23 cellular contexts compared by ENCODE assay signal in genomic region chr19:11463391-11463790, GRCh38. TPM values are rescaled to one million over a fixed set of nuclear protein-coding genes. Genes with fewer than 3 reads are reported as not detected.
A peak's percentile ranks its signal among the peaks of the same experiment; 100 is the strongest.
DNase-seq lines count a peak whose midpoint lies in the region; FAIRE-seq and TF ChIP-seq lines count a peak whose summit lies in the region.
"Had no signal": no experiment of that assay in that cellular context is flagged by ENCODE, and none has a peak within 500 bp of the region (broad histone marks: within the 10 kb centered on the region; RNA-seq: fewer than 3 reads in every experiment).

No MANE protein-coding gene starts in this region.

- H3K79me1 ChIP-seq in H9 (ENCODE audit: insufficient read depth, low read depth, low read length, poor library complexity, severe bottlenecking) (no peaks in the 10 kb centered on the region), H1 (ENCODE audit: low read depth, low read length) (peaks cover 4% of the 10 kb centered on the region; the same call in 1 of the 2 replicates)

- no peak for TF ChIP-seq CTCF in H9 (conservative IDR thresholded peaks at IDR 0.05)
- TF ChIP-seq CTCF in H1 (IDR thresholded peaks at IDR 0.05; ENCODE audit: control extremely low read depth in 1 of 3, insufficient read depth in 1 of 3, low read depth in 1 of 3, low read length in 3 of 3): no peak
- no peak for TF ChIP-seq CTCF in nephron progenitor cell (IDR thresholded peaks at IDR 0.05)

- TF ChIP-seq EP300 in H1 (IDR thresholded peaks at IDR 0.05; ENCODE audit: borderline replicate concordance in 1 of 2, low read depth in 2 of 2, low read length in 2 of 2): no peak

- TF ChIP-seq POLR2A in H1 (IDR thresholded peaks at IDR 0.05; ENCODE audit: control extremely low read depth in 1 of 2, low read depth in 2 of 2, low read length in 2 of 2): no peak

- H4K91ac ChIP-seq in H9 (ENCODE audit: insufficient read length, low read depth, low read length) (no peak overlapping the region), H1 (replicated peaks; ENCODE audit: insufficient read length, low read length) (peak overlapping the region; percentile 74)

- no peaks in the 10 kb centered on the region for H3K4me1 ChIP-seq in CD4-positive, alpha-beta memory T cell (ENCODE audit: insufficient read depth, low read length)
- H3K4me1 ChIP-seq in H9 (ENCODE audit: insufficient read depth, low read length) (peaks cover 9% of the 10 kb centered on the region; the same call in 1 of the 2 replicates), H1 (replicated peaks in 1 of 4; ENCODE audit: control insufficient read depth in 3 of 4, insufficient read depth in 4 of 4, low read length in 3 of 4) (peaks cover 4 to 15% (median 10%) of the 10 kb centered on the region in 4 experiments; a peak in 6 of 7 replicates)
- H3K4me1 ChIP-seq: body of pancreas, colonic mucosa, psoas muscle had no signal

- peak in 4 of 5 donors; percentile 19 to 53 (median 44) for DNase-seq in CD4-positive, alpha-beta memory T cell
- no peak for DNase-seq in H9
- no peak for DNase-seq in H1 (ENCODE audit: low read depth in 1 of 2, low spot score in 2 of 2)
- DNase-seq in DMS153 (lab: John Stamatoyannopoulos, UW): no peak
- DNase-seq in nephron progenitor cell: no peak
- DNase-seq: activated CD4-positive, CD25-positive, alpha-beta regulatory T cell treated with anti-CD3 and anti-CD28 coated beads, Interleukin-2, amount 50 U/mL, for 72 hours; activated naive CD8-positive, alpha-beta T cell treated with anti-CD3 and anti-CD28 coated beads for 36 hours; activated T-cell treated with anti-CD3 and anti-CD28 coated beads, Interleukin-2, amount 50 U/mL, for 1 hour; body of pancreas; colonic mucosa; hypothalamus; MG63; NCI-H146; NCI-H2171 treated with DMSO at 0.1 percent for 48 hours; NCI-H69; psoas muscle; small intestine; stimulated activated CD4-positive, alpha-beta T cell treated with anti-CD3 and anti-CD28 coated beads, Interleukin-4, amount 100 ng/mL, for 4 hours had no signal

- POLR2A ChIA-PET in CD4-positive, alpha-beta memory T cell (lab: Charles Lee; ENCODE audit: partially characterized antibody): no interaction called here
- POLR2A ChIA-PET in H1 (lab: Charles Lee; ENCODE audit: partially characterized antibody): interaction anchor here (0.9 kb wide), 1 partner anchor 18 kb away, joined by 3 read pairs; no protein-coding TSS in a partner anchor

- WGBS in H9 (ENCODE audit: extremely low coverage, insufficient read length, low lambda C conversion rate): no CpG with 5 or more reads among the region's 12 CpGs
- WGBS in H1 (ENCODE audit: extremely low coverage in 1 of 2, insufficient coverage in 1 of 2, insufficient read length in 1 of 2, insufficient replicate concordance in 2 of 2, low coverage in 1 of 2, low lambda C conversion rate in 2 of 2, missing lambda C conversion rate in 1 of 2), 2 experiments: 91% methylated on average over 12 of the region's 12 CpGs; no CpG with 5 or more reads in 1 of the 2 experiments

- 0 out of 2 replicates have a peak overlapping the region, but pooled peaks have one; percentile 34 for H2BK15ac ChIP-seq in H9 (ENCODE audit: low read depth, low read length)
- peak overlapping the region; percentile 98 for H2BK15ac ChIP-seq in H1 (ENCODE audit: low read length)

- H3K36me3 Mint-ChIP-seq in CD4-positive, alpha-beta memory T cell: no peaks in the 10 kb centered on the region
- H3K36me3 Mint-ChIP-seq in H9 (ENCODE audit: insufficient read depth in 1 of 3, low read depth in 3 of 3): no peaks in the 10 kb centered on the region
- H3K36me3 Mint-ChIP-seq in nephron progenitor cell (ENCODE audit: low read depth): no peaks in the 10 kb centered on the region
- H3K36me3 Mint-ChIP-seq: activated naive CD8-positive, alpha-beta T cell treated with anti-CD3 and anti-CD28 coated beads for 36 hours had no signal

- H3K23me2 ChIP-seq in H9 (ENCODE audit: insufficient read length, low read depth, low read length, poor library complexity, severe bottlenecking) (no peaks in the 10 kb centered on the region), H1 (ENCODE audit: low read depth, low read length) (peaks cover 9% of the 10 kb centered on the region; the same call in 1 of the 2 replicates)

- H4K5ac ChIP-seq in H9 (ENCODE audit: insufficient read length, low read depth, low read length) (no peak overlapping the region), H1 (ENCODE audit: insufficient read length, low read depth, low read length) (no peak overlapping the region)

- no peaks in the 10 kb centered on the region for H3K36me3 ChIP-seq in CD4-positive, alpha-beta memory T cell (ENCODE audit: insufficient read depth, low read length)
- no peaks in the 10 kb centered on the region for H3K36me3 ChIP-seq in H1 (ENCODE audit: control insufficient read depth in 2 of 4, insufficient read depth in 4 of 4, low read length in 3 of 4)
- H3K36me3 ChIP-seq: colonic mucosa, MG63 had no signal

- H2AK5ac ChIP-seq in H9 (ENCODE audit: insufficient read length, low read length): no peak overlapping the region
- peak overlapping the region; percentile 99 for H2AK5ac ChIP-seq in H1 (ENCODE audit: low read depth, low read length)

- H3K9me3 Mint-ChIP-seq in CD4-positive, alpha-beta memory T cell: no peaks in the 10 kb centered on the region
- H3K9me3 Mint-ChIP-seq in H9 (no peaks in the 10 kb centered on the region; a peak in 1 of 5 replicates), nephron progenitor cell (no peaks in the 10 kb centered on the region)
- H3K9me3 Mint-ChIP-seq: activated naive CD8-positive, alpha-beta T cell treated with anti-CD3 and anti-CD28 coated beads for 36 hours; nephron had no signal

- H4K20me1 ChIP-seq in H9 (ENCODE audit: control insufficient read depth, insufficient read depth, insufficient read length) (no peaks in the 10 kb centered on the region), H1 (replicated peaks in 1 of 2; ENCODE audit: control insufficient read depth in 1 of 2, insufficient read depth in 2 of 2, low read length in 2 of 2) (peaks cover 0 to 9% of the 10 kb centered on the region in 2 experiments)

- H3K23ac ChIP-seq in H9 (ENCODE audit: insufficient read length, low read depth, low read length) (no peak overlapping the region), H1 (ENCODE audit: insufficient read length) (no peak overlapping the region)

- no peaks in the 10 kb centered on the region for H3K79me2 ChIP-seq in H9 (ENCODE audit: insufficient read depth, low read length)
- no peaks in the 10 kb centered on the region for H3K79me2 ChIP-seq in H1 (ENCODE audit: control insufficient read depth in 1 of 2, insufficient read depth in 2 of 2, low read length in 2 of 2)

- intact Hi-C loops in CD4-positive, alpha-beta memory T cell (cut with micrococcal nuclease): no loop called here

- peaks cover 0 to 4% (median 2%) of the 10 kb centered on the region in 4 donors for H3K4me1 Mint-ChIP-seq in CD4-positive, alpha-beta memory T cell
- H3K4me1 Mint-ChIP-seq in H9 (peaks cover 7 to 11% of the 10 kb centered on the region in 2 experiments), nephron progenitor cell (peaks cover 5% of the 10 kb centered on the region)
- H3K4me1 Mint-ChIP-seq: activated naive CD8-positive, alpha-beta T cell treated with anti-CD3 and anti-CD28 coated beads for 36 hours; nephron had no signal

- no peak overlapping the region for H3K4me3 ChIP-seq in CD4-positive, alpha-beta memory T cell (ENCODE audit: low read length in 2 of 2)
- no peak overlapping the region for H3K4me3 ChIP-seq in H1 (ENCODE audit: extremely low read depth in 1 of 4, insufficient read depth in 2 of 4, low read depth in 3 of 4, low read length in 4 of 4)
- H3K4me3 ChIP-seq: body of pancreas, colonic mucosa, MG63, psoas muscle had no signal

- no peak overlapping the region for H3K4me3 Mint-ChIP-seq in CD4-positive, alpha-beta memory T cell
- no peak overlapping the region for H3K4me3 Mint-ChIP-seq in H9
- no peak overlapping the region for H3K4me3 Mint-ChIP-seq in nephron progenitor cell
- H3K4me3 Mint-ChIP-seq: activated naive CD8-positive, alpha-beta T cell treated with anti-CD3 and anti-CD28 coated beads for 36 hours; nephron had no signal

- H4K8ac ChIP-seq in H9 (replicated peaks; ENCODE audit: insufficient read length, low read depth, low read length) (no peak overlapping the region), H1 (ENCODE audit: extremely low read depth, insufficient read depth, low read length) (no peak overlapping the region; the same call in 1 of the 2 replicates)

- no peak for TF ChIP-seq RAD21 in H1 (IDR thresholded peaks at IDR 0.05 in 1 of 2, conservative IDR thresholded peaks at IDR 0.05 in 1 of 2; ENCODE audit: low read depth in 2 of 2, low read length in 2 of 2)

- H3K4me2 ChIP-seq in H9 (ENCODE audit: insufficient read depth, insufficient read length, low read length) (no peak overlapping the region), H1 (ENCODE audit: insufficient read depth in 1 of 2, low read depth in 2 of 2, low read length in 2 of 2) (no peak overlapping the region)

- no peak overlapping the region for H3K56ac ChIP-seq in H9 (ENCODE audit: insufficient read length, low read depth, low read length)
- no peak overlapping the region for H3K56ac ChIP-seq in H1 (replicated peaks; ENCODE audit: insufficient read length, low read depth, low read length)

- FAIRE-seq in H1 (lab: Jason Lieb, UNC): no peak
- FAIRE-seq: endothelial cell of umbilical vein, H54, small intestine had no signal

- H2BK5ac ChIP-seq in H9 (ENCODE audit: insufficient read length, low read length) (no peak overlapping the region), H1 (ENCODE audit: low read depth, low read length) (peak overlapping the region; percentile 68; the same call in 1 of the 2 replicates)

- H3K18ac ChIP-seq in H9 (ENCODE audit: insufficient read length, low read depth, low read length) (no peak overlapping the region), H1 (ENCODE audit: extremely low read depth, low read length) (no peak overlapping the region)

- no peak overlapping the region for H3K4ac ChIP-seq in H9 (ENCODE audit: low read depth, low read length)
- H3K4ac ChIP-seq in H1 (replicated peaks; ENCODE audit: insufficient read length, low read depth, low read length): no peak overlapping the region

- H3K27ac ChIP-seq in CD4-positive, alpha-beta memory T cell (ENCODE audit: low read depth, low read length): no peak overlapping the region
- H3K27ac ChIP-seq in H9 (ENCODE audit: insufficient read length, low read depth, low read length) (no peak overlapping the region), H1 (ENCODE audit: low read depth, low read length) (no peak overlapping the region)
- H3K27ac ChIP-seq: body of pancreas, colonic mucosa, psoas muscle had no signal

- H3T11ph ChIP-seq in H9 (ENCODE audit: low read length): no peak overlapping the region

- H3K27me3 Mint-ChIP-seq in CD4-positive, alpha-beta memory T cell: peaks cover 10 to 12% of the 10 kb centered on the region in 2 donors
- H3K27me3 Mint-ChIP-seq in H9 (ENCODE audit: low read depth) (peaks cover 4% of the 10 kb centered on the region; the same call in 1 of the 2 replicates), nephron progenitor cell (ENCODE audit: low read depth, poor library complexity) (peaks cover 16% of the 10 kb centered on the region)

- H3K9ac ChIP-seq in H9 (ENCODE audit: extremely low read depth, insufficient read length, low read length): no peak overlapping the region
- H3K9ac ChIP-seq in H1 (replicated peaks in 1 of 4; ENCODE audit: extremely low read depth in 1 of 4, low read depth in 3 of 4, low read length in 3 of 4): no peak overlapping the region

- peak overlapping the region in 1 of 7 donors; percentile 79 for H3K27ac Mint-ChIP-seq in CD4-positive, alpha-beta memory T cell
- H3K27ac Mint-ChIP-seq in H9 (peak overlapping the region in 2 of 3 experiments; percentile 14 to 17; a peak in 2 of 7 replicates), nephron progenitor cell (no peak overlapping the region)
- H3K27ac Mint-ChIP-seq: activated naive CD8-positive, alpha-beta T cell treated with anti-CD3 and anti-CD28 coated beads for 36 hours; nephron had no signal

- no peaks in the 10 kb centered on the region for H3K27me3 ChIP-seq in CD4-positive, alpha-beta memory T cell (ENCODE audit: insufficient read depth, low read length)
- H3K27me3 ChIP-seq in H9 (ENCODE audit: insufficient read depth, low read length): no peaks in the 10 kb centered on the region
- H3K27me3 ChIP-seq in H1 (replicated peaks in 1 of 4; ENCODE audit: control insufficient read depth in 3 of 4, extremely low read depth in 1 of 4, insufficient read depth in 3 of 4, low read length in 3 of 4): no peaks in the 10 kb centered on the region
- H3K27me3 ChIP-seq: body of pancreas, colonic mucosa had no signal

- CTCF ChIA-PET in CD4-positive, alpha-beta memory T cell (lab: Charles Lee; ENCODE audit: partially characterized antibody): no interaction called here
- CTCF ChIA-PET in H1 (lab: Charles Lee; ENCODE audit: partially characterized antibody): interaction anchor here (0.7 to 1.9 kb wide), 3 partner anchors 11 to 17 kb away, joined by 3 to 4 read pairs (median 4); no protein-coding TSS in a partner anchor

- H2BK120ac ChIP-seq in H9 (ENCODE audit: low read depth, low read length, poor library complexity, severe bottlenecking) (no peak overlapping the region), H1 (replicated peaks; ENCODE audit: low read depth, low read length) (no peak overlapping the region)

- H3K14ac ChIP-seq in H9 (ENCODE audit: insufficient read depth, low read length) (no peak overlapping the region; the same call in 1 of the 2 replicates), H1 (ENCODE audit: insufficient read length) (no peak overlapping the region)

- H2BK20ac ChIP-seq in H9 (ENCODE audit: low read depth, low read length, poor library complexity, severe bottlenecking) (no peak overlapping the region), H1 (ENCODE audit: low read length) (0 out of 2 replicates have a peak overlapping the region, but pooled peaks have one; percentile 80)

- H2BK12ac ChIP-seq in H9 (ENCODE audit: insufficient read length, low read depth, low read length): no peak overlapping the region
- H2BK12ac ChIP-seq in H1 (ENCODE audit: low read depth, low read length): 0 out of 2 replicates have a peak overlapping the region, but pooled peaks have one; percentile 63

- no peak overlapping the region for H2AFZ ChIP-seq in H9 (ENCODE audit: low read length)
- no peak overlapping the region for H2AFZ ChIP-seq in H1 (ENCODE audit: low read length)

- no peaks in the 10 kb centered on the region for H3K9me3 ChIP-seq in CD4-positive, alpha-beta memory T cell (ENCODE audit: control insufficient read depth in 1 of 2, low read length in 2 of 2)
- H3K9me3 ChIP-seq in H9 (ENCODE audit: control insufficient read depth, low read depth, low read length) (no peaks in the 10 kb centered on the region), H1 (ENCODE audit: insufficient read depth in 2 of 2, low read depth in 1 of 2, low read length in 1 of 2) (no peaks in the 10 kb centered on the region)
- H3K9me3 ChIP-seq: body of pancreas, colonic mucosa, MG63, psoas muscle had no signal

RNA-seq across cellular contexts. Expression of gene ELAVL3, which starts 17.5 kb away (rescaled TPM):
- total RNA-seq in CD4-positive, alpha-beta memory T cell: not detected
- polyA plus RNA-seq in CD4-positive, alpha-beta memory T cell: not detected
- total RNA-seq in H9 (2021): 1.2 and 1.4 TPM in 2 replicates
- 1.0 and 2.0 TPM in 2 replicates for total RNA-seq in H1 (2021; fragmentation: NEBNext Ultra II Directional; extraction: Animal tissue kit (Norgen Biotek cat#: 25700))
- polyA plus RNA-seq in H1 (2011; rRNA removed): 0.80 and 1.2 TPM in 2 replicates
- polyA plus RNA-seq in H1 (2011; cell fraction: cytosol; rRNA removed): 0.94 TPM
- 3.3 TPM for polyA plus RNA-seq in H1 (2011; cell fraction: nucleus; rRNA removed)
- polyA plus RNA-seq in H1 (2012, experiment 1 of 2): 0.94 to 1.4 TPM (median 1.1 TPM) in 4 replicates
- polyA plus RNA-seq in H1 (2012, experiment 2 of 2): 0.38 TPM
- polyA plus RNA-seq in H1 (2013, experiment 1 of 2): 1.3 TPM
- polyA plus RNA-seq in H1 (2013, experiment 2 of 2): 0.83 TPM
- 1.4 and 1.6 TPM in 2 replicates for polyA minus RNA-seq in H1 (2011; rRNA and poly(A)+ RNA removed)
- not detected for polyA minus RNA-seq in H1 (2011; cell fraction: cytosol; rRNA and poly(A)+ RNA removed)
- 2.8 TPM for polyA minus RNA-seq in H1 (2011; cell fraction: nucleus; rRNA and poly(A)+ RNA removed)
- total RNA-seq: activated naive CD8-positive, alpha-beta T cell treated with anti-CD3 and anti-CD28 coated beads for 36 hours; body of pancreas; endothelial cell of umbilical vein; fibroblast of villous mesenchyme; mesenteric fat pad; psoas muscle had no signal
- polyA plus RNA-seq: endothelial cell of umbilical vein had no signal

RNA-seq across cellular contexts. Expression of gene PRKCSH, which starts 28.0 kb away (rescaled TPM):
- total RNA-seq in CD4-positive, alpha-beta memory T cell: 100 to 1,000 TPM; 300 TPM
- 10 to 100 TPM; 14.0 to 63.6 TPM for polyA plus RNA-seq in CD4-positive, alpha-beta memory T cell
- total RNA-seq in H9 (2021): 431 and 437 TPM in 2 replicates
- total RNA-seq in H1 (2021; fragmentation: NEBNext Ultra II Directional; extraction: Animal tissue kit (Norgen Biotek cat#: 25700)): 337 and 341 TPM in 2 replicates
- 97.2 and 267 TPM in 2 replicates for polyA plus RNA-seq in H1 (2011; rRNA removed)
- polyA plus RNA-seq in H1 (2011; cell fraction: cytosol; rRNA removed): 109 TPM
- 496 TPM for polyA plus RNA-seq in H1 (2011; cell fraction: nucleus; rRNA removed)
- 197 to 438 TPM (median 349 TPM) in 4 replicates for polyA plus RNA-seq in H1 (2012, experiment 1 of 2)
- polyA plus RNA-seq in H1 (2012, experiment 2 of 2): 305 TPM
- polyA plus RNA-seq in H1 (2013, experiment 1 of 2): 349 TPM
- 317 TPM for polyA plus RNA-seq in H1 (2013, experiment 2 of 2)
- polyA minus RNA-seq in H1 (2011; rRNA and poly(A)+ RNA removed): 114 and 172 TPM in 2 replicates
- 276 TPM for polyA minus RNA-seq in H1 (2011; cell fraction: cytosol; rRNA and poly(A)+ RNA removed)
- polyA minus RNA-seq in H1 (2011; cell fraction: nucleus; rRNA and poly(A)+ RNA removed): 164 TPM

RNA-seq across cellular contexts. Expression of gene ODAD3, which starts 28.5 kb away (rescaled TPM):
- total RNA-seq in CD4-positive, alpha-beta memory T cell: not detected
- polyA plus RNA-seq in CD4-positive, alpha-beta memory T cell: not detected
- total RNA-seq in H9 (2021): 2.2 and 2.5 TPM in 2 replicates
- 1.6 and 2.2 TPM in 2 replicates for total RNA-seq in H1 (2021; fragmentation: NEBNext Ultra II Directional; extraction: Animal tissue kit (Norgen Biotek cat#: 25700))
- 2.1 and 4.4 TPM in 2 replicates for polyA plus RNA-seq in H1 (2011; rRNA removed)
- 3.0 TPM for polyA plus RNA-seq in H1 (2011; cell fraction: cytosol; rRNA removed)
- 2.9 TPM for polyA plus RNA-seq in H1 (2011; cell fraction: nucleus; rRNA removed)
- 2.2 to 3.8 TPM (median 3.1 TPM) in 4 replicates for polyA plus RNA-seq in H1 (2012, experiment 1 of 2)
- polyA plus RNA-seq in H1 (2012, experiment 2 of 2): 2.0 TPM
- 4.0 TPM for polyA plus RNA-seq in H1 (2013, experiment 1 of 2)
- 4.2 TPM for polyA plus RNA-seq in H1 (2013, experiment 2 of 2)
- polyA minus RNA-seq in H1 (2011; rRNA and poly(A)+ RNA removed): 0.24 and 0.25 TPM in 2 replicates
- 0.95 TPM for polyA minus RNA-seq in H1 (2011; cell fraction: cytosol; rRNA and poly(A)+ RNA removed)
- polyA minus RNA-seq in H1 (2011; cell fraction: nucleus; rRNA and poly(A)+ RNA removed): 0.30 TPM

RNA-seq across cellular contexts. Expression of gene ZNF653, which starts 42.2 kb away (rescaled TPM):
- total RNA-seq in CD4-positive, alpha-beta memory T cell: 10 to 100 TPM; 24.1 to 24.7 TPM
- 1 to 10 TPM; 2.0 to 2.9 TPM for polyA plus RNA-seq in CD4-positive, alpha-beta memory T cell
- 9.1 and 11.6 TPM in 2 replicates for total RNA-seq in H9 (2021)
- total RNA-seq in H1 (2021; fragmentation: NEBNext Ultra II Directional; extraction: Animal tissue kit (Norgen Biotek cat#: 25700)): 7.9 and 9.5 TPM in 2 replicates
- 7.0 and 13.0 TPM in 2 replicates for polyA plus RNA-seq in H1 (2011; rRNA removed)
- 12.0 TPM for polyA plus RNA-seq in H1 (2011; cell fraction: cytosol; rRNA removed)
- polyA plus RNA-seq in H1 (2011; cell fraction: nucleus; rRNA removed): 20.5 TPM
- polyA plus RNA-seq in H1 (2012, experiment 1 of 2): 3.0 to 11.6 TPM (median 10.3 TPM) in 4 replicates
- 8.4 TPM for polyA plus RNA-seq in H1 (2012, experiment 2 of 2)
- polyA plus RNA-seq in H1 (2013, experiment 1 of 2): 6.5 TPM
- 4.8 TPM for polyA plus RNA-seq in H1 (2013, experiment 2 of 2)
- 4.1 and 6.9 TPM in 2 replicates for polyA minus RNA-seq in H1 (2011; rRNA and poly(A)+ RNA removed)
- polyA minus RNA-seq in H1 (2011; cell fraction: cytosol; rRNA and poly(A)+ RNA removed): 4.0 TPM
- 9.4 TPM for polyA minus RNA-seq in H1 (2011; cell fraction: nucleus; rRNA and poly(A)+ RNA removed)

RNA-seq across cellular contexts. Expression of gene RGL3, which starts 44.3 kb away (rescaled TPM):
- total RNA-seq in CD4-positive, alpha-beta memory T cell: not detected
- not detected for polyA plus RNA-seq in CD4-positive, alpha-beta memory T cell
- total RNA-seq in H9 (2021): 58.5 and 65.9 TPM in 2 replicates
- total RNA-seq in H1 (2021; fragmentation: NEBNext Ultra II Directional; extraction: Animal tissue kit (Norgen Biotek cat#: 25700)): 40.9 and 47.8 TPM in 2 replicates
- 36.9 and 78.7 TPM in 2 replicates for polyA plus RNA-seq in H1 (2011; rRNA removed)
- 38.6 TPM for polyA plus RNA-seq in H1 (2011; cell fraction: cytosol; rRNA removed)
- 197 TPM for polyA plus RNA-seq in H1 (2011; cell fraction: nucleus; rRNA removed)
- polyA plus RNA-seq in H1 (2012, experiment 1 of 2): 64.9 to 73.8 TPM (median 68.2 TPM) in 4 replicates
- 31.6 TPM for polyA plus RNA-seq in H1 (2012, experiment 2 of 2)
- polyA plus RNA-seq in H1 (2013, experiment 1 of 2): 47.6 TPM
- polyA plus RNA-seq in H1 (2013, experiment 2 of 2): 46.6 TPM
- polyA minus RNA-seq in H1 (2011; rRNA and poly(A)+ RNA removed): 11.1 and 14.8 TPM in 2 replicates
- polyA minus RNA-seq in H1 (2011; cell fraction: cytosol; rRNA and poly(A)+ RNA removed): 29.8 TPM
- polyA minus RNA-seq in H1 (2011; cell fraction: nucleus; rRNA and poly(A)+ RNA removed): 57.1 TPM
- total RNA-seq: activated naive CD8-positive, alpha-beta T cell treated with anti-CD3 and anti-CD28 coated beads for 36 hours had no signal

Comparison
In these comparisons a context has a peak if more than half of its experiments do, and no peak if none do; other contexts are left out.
1. DNase-seq: peak in CD4-positive, alpha-beta memory T cell (4 of 5); none in H9 (single experiment), H1 (0 of 2), DMS153 (single experiment) and nephron progenitor cell (single experiment).